ENCODE assay signal across 28 cellular contexts in genomic region chr18:5159080-5159479, GRCh38. TPM values are rescaled to one million over a fixed set of nuclear protein-coding genes. Genes with fewer than 3 reads are reported as not detected.
DNase-seq lines count a peak whose midpoint lies in the region; ATAC-seq lines count a peak whose summit lies in the region.
"Had no signal": no experiment of that assay in that cellular context is flagged by ENCODE, and none has a peak within 500 bp of the region (broad histone marks: within the 10 kb centered on the region; RNA-seq: fewer than 3 reads in every experiment).

No MANE protein-coding gene starts in this region.

- CTCF ChIA-PET in activated naive CD4-positive, alpha-beta T cell treated with anti-CD3 and anti-CD28 coated beads for 36 hours (lab: Charles Lee) = interaction anchor here (1.4 kb wide), 1 partner anchor 78 kb away, joined by 6 read pairs; no protein-coding TSS in a partner anchor

- no peaks in the 10 kb centered on the region for H3K27me3 Mint-ChIP-seq in activated naive CD4-positive, alpha-beta T cell treated with anti-CD3 and anti-CD28 coated beads for 36 hours (ENCODE audit: low read depth)
- H3K27me3 Mint-ChIP-seq in activated T-cell treated with anti-CD3 and anti-CD28 coated beads, Interleukin-2, amount 50 U/mL, for 4 hours (ENCODE audit: low read depth) = no peaks in the 10 kb centered on the region
- H3K27me3 Mint-ChIP-seq in stimulated activated naive B cell treated with anti-CD40 and anti-IgM and Interleukin-4, amounts not matched to agents 10 μg/mL and 1 μg/mL and 100 μg/mL, for 72 hours = peaks cover 0 to 4% of the 10 kb centered on the region in 2 donors
- H3K27me3 Mint-ChIP-seq: dendritic cell treated with granulocyte-macrophage colony-stimulating factor and Interleukin-4, amounts not matched to agents 40 ng/mL and 50 ng/mL, for 4 days had no signal

- peak; percentile 37 for DNase-seq in activated naive CD4-positive, alpha-beta T cell treated with anti-CD3 and anti-CD28 coated beads for 36 hours
- DNase-seq in activated naive CD4-positive, alpha-beta T cell treated with anti-CD3 and anti-CD28 coated beads, Interleukin-2, amount 50 U/mL, for 16 hours = no peak
- peak; percentile 48 for DNase-seq in Jurkat, Clone E6-1 (ENCODE audit: low read depth, low spot score)
- peak; percentile 10 for DNase-seq in activated T-cell treated with anti-CD3 and anti-CD28 coated beads, Interleukin-2, amount 50 U/mL, for 4 hours
- no peak for DNase-seq in stimulated activated naive B cell treated with anti-CD40 and anti-IgM and Interleukin-4, amounts not matched to agents 10 μg/mL and 1 μg/mL and 100 μg/mL, for 72 hours
- DNase-seq in GM19240 (ENCODE audit: insufficient read length, low spot score) (no peak), NCI-H1436 (lab: John Stamatoyannopoulos, UW) (no peak)
- DNase-seq: EL, endodermal cell, foreskin keratinocyte, heart left ventricle, kidney, midbrain, MM.1S, natural killer cell, NCI-H1436 treated with DMSO at 0.1 percent for 48 hours, NCI-H446, NCI-H774, RPMI8226, upper lobe of right lung had no signal

- H3K4me1 Mint-ChIP-seq in activated naive CD4-positive, alpha-beta T cell treated with anti-CD3 and anti-CD28 coated beads for 36 hours (ENCODE audit: low read depth) = peaks cover 35% of the 10 kb centered on the region
- peaks cover 29% of the 10 kb centered on the region for H3K4me1 Mint-ChIP-seq in activated T-cell treated with anti-CD3 and anti-CD28 coated beads, Interleukin-2, amount 50 U/mL, for 4 hours (ENCODE audit: low read depth)
- peaks cover 5 to 17% of the 10 kb centered on the region in 2 donors for H3K4me1 Mint-ChIP-seq in stimulated activated naive B cell treated with anti-CD40 and anti-IgM and Interleukin-4, amounts not matched to agents 10 μg/mL and 1 μg/mL and 100 μg/mL, for 72 hours
- H3K4me1 Mint-ChIP-seq: endodermal cell, natural killer cell had no signal

- H3K4me3 ChIP-seq in Jurkat, Clone E6-1 (ENCODE audit: low read length) = no peak overlapping the region
- H3K4me3 ChIP-seq: esophagus muscularis mucosa, GM12878, heart left ventricle, upper lobe of right lung had no signal

- no peaks in the 10 kb centered on the region for H3K9me3 Mint-ChIP-seq in activated naive CD4-positive, alpha-beta T cell treated with anti-CD3 and anti-CD28 coated beads for 36 hours
- no peaks in the 10 kb centered on the region for H3K9me3 Mint-ChIP-seq in activated T-cell treated with anti-CD3 and anti-CD28 coated beads, Interleukin-2, amount 50 U/mL, for 4 hours
- H3K9me3 Mint-ChIP-seq in stimulated activated naive B cell treated with anti-CD40 and anti-IgM and Interleukin-4, amounts not matched to agents 10 μg/mL and 1 μg/mL and 100 μg/mL, for 72 hours = no peaks in the 10 kb centered on the region
- H3K9me3 Mint-ChIP-seq: central memory CD8-positive, alpha-beta T cell; dendritic cell treated with granulocyte-macrophage colony-stimulating factor and Interleukin-4, amounts not matched to agents 40 ng/mL and 50 ng/mL, for 4 days; endodermal cell; natural killer cell; T-helper 1 cell treated with Interleukin-12 subunit alpha and Interleukin-12 subunit beta and Interleukin-4 antibody, amounts not matched to agents 30 μg/mL and 1 μg/mL, for 36 hours had no signal

- ATAC-seq in activated T-cell treated with anti-CD3 and anti-CD28 coated beads, Interleukin-2, amount 50 U/mL, for 4 hours = peak in 1 of 2 donors; percentile 41
- peak; percentile 43 to 69 for ATAC-seq in stimulated activated naive B cell treated with anti-CD40 and anti-IgM and Interleukin-4, amounts not matched to agents 10 μg/mL and 1 μg/mL and 100 μg/mL, for 72 hours (replicated peaks)
- ATAC-seq: foreskin keratinocyte, GM12878, HCT116, heart left ventricle, natural killer cell, upper lobe of right lung had no signal

- H3K36me3 Mint-ChIP-seq in activated naive CD4-positive, alpha-beta T cell treated with anti-CD3 and anti-CD28 coated beads for 36 hours (ENCODE audit: low read depth) = no peaks in the 10 kb centered on the region
- no peaks in the 10 kb centered on the region for H3K36me3 Mint-ChIP-seq in activated T-cell treated with anti-CD3 and anti-CD28 coated beads, Interleukin-2, amount 50 U/mL, for 4 hours (ENCODE audit: insufficient read depth)
- no peaks in the 10 kb centered on the region for H3K36me3 Mint-ChIP-seq in stimulated activated naive B cell treated with anti-CD40 and anti-IgM and Interleukin-4, amounts not matched to agents 10 μg/mL and 1 μg/mL and 100 μg/mL, for 72 hours
- H3K36me3 Mint-ChIP-seq: natural killer cell had no signal

- peak overlapping the region; percentile 80 for H3K27ac Mint-ChIP-seq in activated naive CD4-positive, alpha-beta T cell treated with anti-CD3 and anti-CD28 coated beads for 36 hours
- H3K27ac Mint-ChIP-seq in stimulated activated naive B cell treated with anti-CD40 and anti-IgM and Interleukin-4, amounts not matched to agents 10 μg/mL and 1 μg/mL and 100 μg/mL, for 72 hours = peak overlapping the region; percentile 45
- H3K27ac Mint-ChIP-seq: dendritic cell treated with granulocyte-macrophage colony-stimulating factor and Interleukin-4, amounts not matched to agents 40 ng/mL and 50 ng/mL, for 4 days; endodermal cell; natural killer cell; T-helper 1 cell treated with Interleukin-12 subunit alpha and Interleukin-12 subunit beta and Interleukin-4 antibody, amounts not matched to agents 30 μg/mL and 1 μg/mL, for 36 hours had no signal

- H3K4me3 Mint-ChIP-seq in activated naive CD4-positive, alpha-beta T cell treated with anti-CD3 and anti-CD28 coated beads for 36 hours = peak overlapping the region; percentile 41
- H3K4me3 Mint-ChIP-seq in activated T-cell treated with anti-CD3 and anti-CD28 coated beads, Interleukin-2, amount 50 U/mL, for 4 hours = peak overlapping the region; percentile 55
- H3K4me3 Mint-ChIP-seq in stimulated activated naive B cell treated with anti-CD40 and anti-IgM and Interleukin-4, amounts not matched to agents 10 μg/mL and 1 μg/mL and 100 μg/mL, for 72 hours = peak overlapping the region in 1 of 2 donors; percentile 1
- H3K4me3 Mint-ChIP-seq: central memory CD8-positive, alpha-beta T cell; dendritic cell treated with granulocyte-macrophage colony-stimulating factor and Interleukin-4, amounts not matched to agents 40 ng/mL and 50 ng/mL, for 4 days; endodermal cell; natural killer cell; T-helper 1 cell treated with Interleukin-12 subunit alpha and Interleukin-12 subunit beta and Interleukin-4 antibody, amounts not matched to agents 30 μg/mL and 1 μg/mL, for 36 hours had no signal

- intact Hi-C loops in activated naive CD4-positive, alpha-beta T cell treated with anti-CD3 and anti-CD28 coated beads for 36 hours (cut with micrococcal nuclease) = loop anchor here (1.0 to 10.0 kb wide), 4 partner anchors 56 to 466 kb away; no protein-coding TSS in a partner anchor

RNA-seq across cellular contexts. Expression of gene AKAIN1, which starts 38.0 kb away (rescaled TPM):
- not detected for total RNA-seq in activated naive CD4-positive, alpha-beta T cell treated with anti-CD3 and anti-CD28 coated beads for 36 hours
- not detected for polyA plus RNA-seq in Jurkat, Clone E6-1 (2012; ENCODE audit: insufficient read depth, insufficient read length)
- not detected for total RNA-seq in activated T-cell treated with anti-CD3 and anti-CD28 coated beads, Interleukin-2, amount 50 U/mL, for 4 hours
- total RNA-seq: endodermal cell, esophagus muscularis mucosa, foreskin keratinocyte, GM12878, heart left ventricle, kidney, lower leg skin, natural killer cell, omental fat pad, upper lobe of right lung had no signal
- polyA plus RNA-seq: foreskin keratinocyte, GM12878, heart left ventricle had no signal

Comparison
In these comparisons a context has a peak if more than half of its experiments do, and no peak if none do; other contexts are left out.
1. DNase-seq: peak in activated naive CD4-positive, alpha-beta T cell treated with anti-CD3 and anti-CD28 coated beads for 36 hours (single experiment), Jurkat, Clone E6-1 (single experiment) and activated T-cell treated with anti-CD3 and anti-CD28 coated beads, Interleukin-2, amount 50 U/mL, for 4 hours (single experiment); none in activated naive CD4-positive, alpha-beta T cell treated with anti-CD3 and anti-CD28 coated beads, Interleukin-2, amount 50 U/mL, for 16 hours (single experiment), stimulated activated naive B cell treated with anti-CD40 and anti-IgM and Interleukin-4, amounts not matched to agents 10 μg/mL and 1 μg/mL and 100 μg/mL, for 72 hours (single experiment), GM19240 (single experiment) and NCI-H1436 (single experiment).